Comparison of ENCODE assay signal across 3 cellular contexts in the genomic region with DNA sequence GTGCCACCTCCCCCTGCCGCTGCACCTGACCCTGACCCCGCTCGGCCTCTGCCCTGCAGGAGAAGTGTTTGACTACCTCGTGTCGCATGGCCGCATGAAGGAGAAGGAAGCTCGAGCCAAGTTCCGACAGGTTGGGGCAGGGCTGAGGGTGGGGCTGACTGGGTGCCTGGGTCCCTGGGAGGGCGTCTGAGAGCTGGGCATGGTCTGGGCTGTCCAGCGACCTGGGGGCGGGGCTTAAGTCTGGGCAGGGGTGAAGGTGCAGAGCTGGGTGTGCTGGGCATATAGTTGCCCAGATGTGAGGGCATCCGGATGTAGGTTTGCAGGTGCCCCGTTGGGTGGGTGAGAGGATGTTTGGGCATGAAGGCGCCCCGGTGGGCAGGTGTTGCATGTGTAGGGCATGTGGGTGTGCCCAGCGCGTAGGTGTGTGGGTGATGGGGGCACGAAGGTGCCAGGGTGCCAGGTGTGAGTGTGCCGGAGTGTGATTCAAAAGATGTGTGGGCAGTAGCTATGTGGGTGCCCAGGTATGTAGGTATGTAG.
TF ChIP-seq lines count a peak whose summit lies in the region.

No MANE protein-coding gene starts in this region.

TF ChIP-seq in HEK293, 187 proteins besides CTCF, POLR2A, EP300 and RAD21 (continues in another document):
- TF ChIP-seq PRDM2 (tag by site-specific recombination; IDR thresholded peaks at IDR 0.05; ENCODE audit: borderline replicate concordance) (no peak), ZNF214 (tag by site-specific recombination; IDR thresholded peaks at IDR 0.05; ENCODE audit: borderline replicate concordance) (no peak), ZNF549 (tag by site-specific recombination; IDR thresholded peaks at IDR 0.05) (no peak), ZNF266 (tag by site-specific recombination; IDR thresholded peaks at IDR 0.05; ENCODE audit: low read depth) (no peak), ZNF610 (tag by site-specific recombination; IDR thresholded peaks at IDR 0.05; ENCODE audit: borderline replicate concordance) (no peak), ZNF626 (tag by site-specific recombination; IDR thresholded peaks at IDR 0.05) (no peak), PRDM1 (tag by site-specific recombination; IDR thresholded peaks at IDR 0.05) (no peak)
- TF ChIP-seq, protein P1, sequence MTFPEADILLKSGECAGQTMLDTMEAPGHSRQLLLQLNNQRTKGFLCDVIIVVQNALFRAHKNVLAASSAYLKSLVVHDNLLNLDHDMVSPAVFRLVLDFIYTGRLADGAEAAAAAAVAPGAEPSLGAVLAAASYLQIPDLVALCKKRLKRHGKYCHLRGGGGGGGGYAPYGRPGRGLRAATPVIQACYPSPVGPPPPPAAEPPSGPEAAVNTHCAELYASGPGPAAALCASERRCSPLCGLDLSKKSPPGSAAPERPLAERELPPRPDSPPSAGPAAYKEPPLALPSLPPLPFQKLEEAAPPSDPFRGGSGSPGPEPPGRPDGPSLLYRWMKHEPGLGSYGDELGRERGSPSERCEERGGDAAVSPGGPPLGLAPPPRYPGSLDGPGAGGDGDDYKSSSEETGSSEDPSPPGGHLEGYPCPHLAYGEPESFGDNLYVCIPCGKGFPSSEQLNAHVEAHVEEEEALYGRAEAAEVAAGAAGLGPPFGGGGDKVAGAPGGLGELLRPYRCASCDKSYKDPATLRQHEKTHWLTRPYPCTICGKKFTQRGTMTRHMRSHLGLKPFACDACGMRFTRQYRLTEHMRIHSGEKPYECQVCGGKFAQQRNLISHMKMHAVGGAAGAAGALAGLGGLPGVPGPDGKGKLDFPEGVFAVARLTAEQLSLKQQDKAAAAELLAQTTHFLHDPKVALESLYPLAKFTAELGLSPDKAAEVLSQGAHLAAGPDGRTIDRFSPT (tag by site-specific recombination; IDR thresholded peaks at IDR 0.05), result peak; percentile 82

TF ChIP-seq in GM12878, 131 proteins besides CTCF, POLR2A, EP300 and RAD21:
- TF ChIP-seq ZNF207 (IDR thresholded peaks at IDR 0.05; ENCODE audit: borderline replicate concordance) (no peak), MTA2 (IDR thresholded peaks at IDR 0.05; ENCODE audit: low read depth) (no peak), SRF (IDR thresholded peaks at IDR 0.05; ENCODE audit: low read depth in 2 of 2, low read length in 2 of 2) (no peak), USF2 (IDR thresholded peaks at IDR 0.05; ENCODE audit: borderline replicate concordance, low read depth, low read length) (no peak), DPF2 (IDR thresholded peaks at IDR 0.05) (no peak), MXI1 (IDR thresholded peaks at IDR 0.05; ENCODE audit: low read depth, low read length) (no peak), GABPA (IDR thresholded peaks at IDR 0.05; ENCODE audit: low read depth) (no peak), BRCA1 (IDR thresholded peaks at IDR 0.05; ENCODE audit: low read depth, low read length) (no peak), NRF1 (conservative IDR thresholded peaks at IDR 0.05; ENCODE audit: low read depth, low read length) (no peak)

TF ChIP-seq in HepG2, 621 proteins besides CTCF, POLR2A, EP300 and RAD21:
- TF ChIP-seq AKAP8 (CRISPR knock-in tag; IDR thresholded peaks at IDR 0.05), result no peak
- TF ChIP-seq AGO2 (optimal IDR thresholded peaks at IDR 0.05; ENCODE audit: low read depth, low read length), result peak; percentile 74
- no peak for TF ChIP-seq ZMYM2 (CRISPR knock-in tag; IDR thresholded peaks at IDR 0.05)
- TF ChIP-seq, protein P2, sequence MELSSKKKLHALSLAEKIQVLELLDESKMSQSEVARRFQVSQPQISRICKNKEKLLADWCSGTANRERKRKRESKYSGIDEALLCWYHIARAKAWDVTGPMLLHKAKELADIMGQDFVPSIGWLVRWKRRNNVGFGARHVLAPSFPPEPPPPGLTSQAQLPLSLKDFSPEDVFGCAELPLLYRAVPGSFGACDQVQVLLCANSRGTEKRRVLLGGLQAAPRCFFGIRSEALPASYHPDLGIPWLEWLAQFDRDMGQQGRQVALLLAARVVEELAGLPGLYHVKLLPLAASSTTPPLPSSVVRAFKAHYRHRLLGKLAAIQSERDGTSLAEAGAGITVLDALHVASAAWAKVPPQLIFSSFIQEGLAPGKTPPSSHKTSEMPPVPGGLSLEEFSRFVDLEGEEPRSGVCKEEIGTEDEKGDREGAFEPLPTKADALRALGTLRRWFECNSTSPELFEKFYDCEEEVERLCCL (CRISPR knock-in tag; IDR thresholded peaks at IDR 0.05; ENCODE audit: borderline replicate concordance), result no peak
- TF ChIP-seq AGO1 (IDR thresholded peaks at IDR 0.05; ENCODE audit: low read depth, low read length, poor library complexity, severe bottlenecking), result no peak
- TF ChIP-seq HNRNPL (IDR thresholded peaks at IDR 0.05; ENCODE audit: low read depth, low read length), result peak; percentile 68; the same call in 1 of the 2 replicates
TF ChIP-seq in HepG2: peak in this region for 2.
